In genomic region chr14:58633831-58634230, GRCh38 we compare ENCODE assay signal across 1 cellular context.
TF ChIP-seq lines count a peak whose summit lies in the region.

No MANE protein-coding gene starts in this region.

TF ChIP-seq in GM23338, 12 proteins besides CTCF, POLR2A, EP300 and RAD21 (continued from another document):
- TF ChIP-seq ZNF462 (CRISPR knock-in tag; IDR thresholded peaks at IDR 0.05), result no peak
